11 cellular contexts compared by ENCODE assay signal in the genomic region with DNA sequence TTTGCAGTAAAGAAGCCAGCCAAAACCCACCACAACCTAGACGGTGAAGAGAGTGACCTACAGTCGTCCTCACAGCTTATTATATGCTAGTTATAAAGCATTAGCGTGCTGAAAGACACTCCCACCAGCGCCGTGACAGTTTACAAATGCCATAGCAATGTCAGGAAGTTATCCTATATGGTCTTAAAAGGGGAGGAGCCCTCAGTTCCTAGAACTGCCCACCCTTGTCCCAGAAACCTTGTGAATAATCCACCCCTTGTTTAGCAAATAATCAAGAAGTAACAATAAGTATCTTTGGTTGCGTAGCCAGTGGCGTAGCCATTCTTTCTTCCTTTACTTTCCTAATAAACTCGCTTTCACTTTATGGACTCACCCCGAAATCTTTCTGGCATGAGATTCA.
DNase-seq lines count a peak whose midpoint lies in the region; ATAC-seq, FAIRE-seq and TF ChIP-seq lines count a peak whose summit lies in the region.
"Had no signal": no experiment of that assay in that cellular context is flagged by ENCODE, and none has a peak within 500 bp of the region (broad histone marks: within the 10 kb centered on the region; RNA-seq: fewer than 3 reads in every experiment).

No MANE protein-coding gene starts in this region.

- FAIRE-seq in GM12892 (lab: Jason Lieb, UNC), result no peak

- no peaks in the 10 kb centered on the region for H3K9me3 ChIP-seq in ectodermal cell (ENCODE audit: control insufficient read depth, low read length)

- H3K4me3 Mint-ChIP-seq in nephron progenitor cell, result peak overlapping the region; percentile 55

- H3K4me3 ChIP-seq in ectodermal cell (ENCODE audit: insufficient read depth, low read depth, low read length), result peak overlapping the region; percentile 14

- WGBS in ectodermal cell, 2 experiments, result 11 to 14% methylated on average over 9 of the region's 9 CpGs

- no peaks in the 10 kb centered on the region for H3K9me3 Mint-ChIP-seq in nephron progenitor cell

- peaks cover 27% of the 10 kb centered on the region for H3K4me1 ChIP-seq in ectodermal cell (ENCODE audit: control insufficient read depth, insufficient read depth, low read length)

- H3K27me3 Mint-ChIP-seq in nephron progenitor cell (ENCODE audit: low read depth, poor library complexity), result peaks cover 5% of the 10 kb centered on the region

- DNase-seq in Daoy (ENCODE audit: low read depth), result peak; percentile 4
- no peak for DNase-seq in nephron progenitor cell
- DNase-seq in NCI-H1092 treated with DMSO at 0.1 percent for 48 hours (lab: John Stamatoyannopoulos, UW), result no peak
- no peak for DNase-seq in GM12892 (ENCODE audit: insufficient read length)
- no peak for DNase-seq in NCI-H1930 (lab: John Stamatoyannopoulos, UW)
- DNase-seq: hypothalamus, NCI-H1092 had no signal

- H3K27ac Mint-ChIP-seq in nephron progenitor cell, result no peak overlapping the region

- H3K4me1 Mint-ChIP-seq in nephron progenitor cell, result peaks cover 45% of the 10 kb centered on the region

- H3K36me3 Mint-ChIP-seq in nephron progenitor cell (ENCODE audit: low read depth), result no peaks in the 10 kb centered on the region

- peak; percentile 21 for ATAC-seq in HG02759 (IDR thresholded peaks at IDR 0.05; ENCODE audit: unreplicated experiment)
- no peak for ATAC-seq in GM21515 (IDR thresholded peaks at IDR 0.05; ENCODE audit: unreplicated experiment)
- ATAC-seq: PC-3 had no signal

- TF ChIP-seq POLR2A in GM12892 (IDR thresholded peaks at IDR 0.05; ENCODE audit: low read depth, low read length), result no peak

- no peaks in the 10 kb centered on the region for H3K36me3 ChIP-seq in ectodermal cell (ENCODE audit: control insufficient read depth, insufficient read depth, low read length)

- TF ChIP-seq CTCF in nephron progenitor cell (IDR thresholded peaks at IDR 0.05), result no peak

- H3K27me3 ChIP-seq in ectodermal cell (ENCODE audit: control insufficient read depth, insufficient read depth, low read length, poor library complexity, severe bottlenecking), result no peaks in the 10 kb centered on the region

- peak overlapping the region; percentile 47 for H3K27ac ChIP-seq in ectodermal cell (ENCODE audit: insufficient read depth, low read depth, low read length, poor library complexity, severe bottlenecking)
